ENCODE assay signal across 1 cellular context in genomic region chr5:139503036-139503817, GRCh38.
A peak's percentile ranks its signal among the peaks of the same experiment; 100 is the strongest.
TF ChIP-seq lines count a peak whose summit lies in the region.
"Not testable (repeated sequence)": the region's sequence is repeated elsewhere in the genome, so short reads cannot be mapped to it uniquely, and the experiment has no call there.

No MANE protein-coding gene starts in this region.

TF ChIP-seq in K562, 482 proteins besides CTCF, POLR2A, EP300 and RAD21 (continues in another document):
- TF ChIP-seq KDM5B (IDR thresholded peaks at IDR 0.05; ENCODE audit: insufficient replicate concordance, low read depth, low read length) = peak; percentile 97
- TF ChIP-seq CBX1 (IDR thresholded peaks at IDR 0.05; ENCODE audit: low read depth) = 0 out of 2 replicates have a peak, but pooled peaks have one; percentile 55
- TF ChIP-seq POLR2H (tag; IDR thresholded peaks at IDR 0.05; ENCODE audit: low read depth) = peak; percentile 74
- TF ChIP-seq MAFG (tag; conservative IDR thresholded peaks at IDR 0.05) = peak; percentile 94
- TF ChIP-seq CREB1 (IDR thresholded peaks at IDR 0.05) = not testable (repeated sequence)
- TF ChIP-seq CREB1 (CRISPR knock-in tag; IDR thresholded peaks at IDR 0.05) = peak; percentile 66; the same call in 1 of the 2 replicates
- TF ChIP-seq MAFF (IDR thresholded peaks at IDR 0.05; ENCODE audit: low read length) = peak; percentile 54; the same call in 1 of the 2 replicates
- peak; percentile 55; the same call in 1 of the 2 replicates for TF ChIP-seq PML (IDR thresholded peaks at IDR 0.05; ENCODE audit: low read length)
- TF ChIP-seq MEIS2 (IDR thresholded peaks at IDR 0.05; ENCODE audit: partially characterized antibody) = peak; percentile 41
- peak; percentile 96 for TF ChIP-seq SP1 (CRISPR knock-in tag; IDR thresholded peaks at IDR 0.05)
- peak; percentile 35; the same call in 1 of the 2 replicates for TF ChIP-seq NFIC (IDR thresholded peaks at IDR 0.05)
- TF ChIP-seq FOS (IDR thresholded peaks at IDR 0.05; ENCODE audit: extremely low read depth, insufficient read length) = peak; percentile 69
- TF ChIP-seq MBD2 (IDR thresholded peaks at IDR 0.05; ENCODE audit: borderline replicate concordance, low read depth) = peak; percentile 81; the same call in 1 of the 2 replicates
- TF ChIP-seq, protein P1, sequence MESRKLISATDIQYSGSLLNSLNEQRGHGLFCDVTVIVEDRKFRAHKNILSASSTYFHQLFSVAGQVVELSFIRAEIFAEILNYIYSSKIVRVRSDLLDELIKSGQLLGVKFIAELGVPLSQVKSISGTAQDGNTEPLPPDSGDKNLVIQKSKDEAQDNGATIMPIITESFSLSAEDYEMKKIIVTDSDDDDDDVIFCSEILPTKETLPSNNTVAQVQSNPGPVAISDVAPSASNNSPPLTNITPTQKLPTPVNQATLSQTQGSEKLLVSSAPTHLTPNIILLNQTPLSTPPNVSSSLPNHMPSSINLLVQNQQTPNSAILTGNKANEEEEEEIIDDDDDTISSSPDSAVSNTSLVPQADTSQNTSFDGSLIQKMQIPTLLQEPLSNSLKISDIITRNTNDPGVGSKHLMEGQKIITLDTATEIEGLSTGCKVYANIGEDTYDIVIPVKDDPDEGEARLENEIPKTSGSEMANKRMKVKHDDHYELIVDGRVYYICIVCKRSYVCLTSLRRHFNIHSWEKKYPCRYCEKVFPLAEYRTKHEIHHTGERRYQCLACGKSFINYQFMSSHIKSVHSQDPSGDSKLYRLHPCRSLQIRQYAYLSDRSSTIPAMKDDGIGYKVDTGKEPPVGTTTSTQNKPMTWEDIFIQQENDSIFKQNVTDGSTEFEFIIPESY (CRISPR knock-in tag; IDR thresholded peaks at IDR 0.05) = peak; percentile 70
- peak; percentile 84 for TF ChIP-seq GTF2A2 (tag; IDR thresholded peaks at IDR 0.05)
- TF ChIP-seq POLR2AphosphoS5 (IDR thresholded peaks at IDR 0.05; ENCODE audit: control insufficient read depth, insufficient read depth, low read depth, low read length) = peak; percentile 90
- TF ChIP-seq CHAMP1 (IDR thresholded peaks at IDR 0.05) = peak; percentile 95
- TF ChIP-seq, protein P2, sequence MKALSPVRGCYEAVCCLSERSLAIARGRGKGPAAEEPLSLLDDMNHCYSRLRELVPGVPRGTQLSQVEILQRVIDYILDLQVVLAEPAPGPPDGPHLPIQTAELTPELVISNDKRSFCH (CRISPR knock-in tag; IDR thresholded peaks at IDR 0.05) = not testable (repeated sequence)
- TF ChIP-seq, protein P2 (tag; IDR thresholded peaks at IDR 0.05) = 0 out of 2 replicates have a peak, but pooled peaks have one; percentile 35
- peak; percentile 37 to 76; a peak in 1 of 4 replicates for TF ChIP-seq MLLT1 (IDR thresholded peaks at IDR 0.05)
- TF ChIP-seq LCOR (CRISPR knock-in tag; IDR thresholded peaks at IDR 0.05) = peak; percentile 70
- TF ChIP-seq SRF (CRISPR knock-in tag; IDR thresholded peaks at IDR 0.05) = peak in 1 of 2 experiments; percentile 76; a peak in 1 of 4 replicates
- TF ChIP-seq NCOR1 (IDR thresholded peaks at IDR 0.05) = peak; percentile 6; the same call in 1 of the 2 replicates
- peak; percentile 99 for TF ChIP-seq MTA3 (IDR thresholded peaks at IDR 0.05; ENCODE audit: borderline replicate concordance)
- TF ChIP-seq TEAD1 (CRISPR knock-in tag; IDR thresholded peaks at IDR 0.05) = peak; percentile 18 to 51; a peak in 2 of 4 replicates
- TF ChIP-seq ZFP91 (CRISPR knock-in tag; IDR thresholded peaks at IDR 0.05) = peak; percentile 60; the same call in 1 of the 2 replicates
- peak; percentile 93 for TF ChIP-seq CC2D1A (IDR thresholded peaks at IDR 0.05)
- TF ChIP-seq NONO (IDR thresholded peaks at IDR 0.05; ENCODE audit: low read depth in 2 of 2, low read length in 1 of 2) = peak in 1 of 2 experiments; percentile 39; a peak in 1 of 4 replicates
- TF ChIP-seq RBM25 (IDR thresholded peaks at IDR 0.05; ENCODE audit: low read depth, low read length, severe bottlenecking) = peak; percentile 75
- TF ChIP-seq USF1 (CRISPR knock-in tag; IDR thresholded peaks at IDR 0.05) = peak; percentile 8; the same call in 1 of the 2 replicates
- 0 out of 2 replicates have a peak, but pooled peaks have one; percentile 35 for TF ChIP-seq ZNF586 (CRISPR knock-in tag; conservative IDR thresholded peaks at IDR 0.05)
- peak; percentile 97 for TF ChIP-seq POLR2B (IDR thresholded peaks at IDR 0.05; ENCODE audit: low read depth, partially characterized antibody)
- 0 out of 2 replicates have a peak, but pooled peaks have one; percentile 7 for TF ChIP-seq SMARCE1 (IDR thresholded peaks at IDR 0.05)
- TF ChIP-seq ATF7 (IDR thresholded peaks at IDR 0.05) = peak; percentile 23; the same call in 1 of the 2 replicates
- peak; percentile 50; the same call in 1 of the 2 replicates for TF ChIP-seq ZFP1 (CRISPR knock-in tag; IDR thresholded peaks at IDR 0.05)
- peak; percentile 93 for TF ChIP-seq AFF4 (CRISPR knock-in tag; IDR thresholded peaks at IDR 0.05)
- 0 out of 2 replicates have a peak, but pooled peaks have one; percentile 39 for TF ChIP-seq GTF2F1 (IDR thresholded peaks at IDR 0.05; ENCODE audit: low read depth, low read length)
- 0 out of 2 replicates have a peak, but pooled peaks have one; percentile 59 for TF ChIP-seq ZBTB17 (CRISPR knock-in tag; IDR thresholded peaks at IDR 0.05)
- peak; percentile 47; the same call in 1 of the 2 replicates for TF ChIP-seq TAF7 (tag; IDR thresholded peaks at IDR 0.05)
- peak; percentile 46; the same call in 1 of the 2 replicates for TF ChIP-seq E2F1 (CRISPR knock-in tag; IDR thresholded peaks at IDR 0.05)
- TF ChIP-seq NFYB (IDR thresholded peaks at IDR 0.05; ENCODE audit: extremely low read depth, insufficient read length) = peak; percentile 95
- peak; percentile 30 for TF ChIP-seq HDAC3 (IDR thresholded peaks at IDR 0.05; ENCODE audit: borderline replicate concordance, partially characterized antibody)
- TF ChIP-seq ZNF316 (IDR thresholded peaks at IDR 0.05) = peak; percentile 99
- peak; percentile 18; the same call in 1 of the 2 replicates for TF ChIP-seq SOX6 (IDR thresholded peaks at IDR 0.05)
- peak; percentile 34 for TF ChIP-seq POLR2G (IDR thresholded peaks at IDR 0.05; ENCODE audit: low read depth, low read length)
